Comparison of ENCODE assay signal across 33 cellular contexts in the genomic region with DNA sequence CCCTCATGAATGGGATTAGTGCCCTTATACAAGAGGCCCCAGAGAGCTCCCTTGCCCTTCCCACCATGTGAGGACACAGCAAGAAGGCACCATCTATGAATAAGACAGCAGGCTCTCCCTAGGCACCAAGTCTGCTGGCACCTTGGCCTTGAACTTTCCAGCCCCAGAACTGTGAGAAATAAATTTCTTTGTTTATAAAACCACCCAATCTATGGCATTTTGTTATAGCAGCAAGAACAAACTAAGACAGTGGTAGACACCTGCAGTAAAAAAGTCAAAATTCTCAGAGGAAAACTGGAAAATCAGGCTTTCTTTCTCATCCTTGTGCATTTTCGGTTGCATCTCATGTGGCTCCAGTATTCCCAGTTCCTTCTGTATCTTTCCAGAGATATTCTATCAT.
"Had no signal": no experiment of that assay in that cellular context is flagged by ENCODE, and none has a peak within 500 bp of the region (broad histone marks: within the 10 kb centered on the region; RNA-seq: fewer than 3 reads in every experiment).

No MANE protein-coding gene starts in this region.

- ATAC-seq: activated CD8-positive, alpha-beta T cell treated with anti-CD3 and anti-CD28 coated beads for 36 hours; activated naive CD4-positive, alpha-beta T cell treated with anti-CD3 and anti-CD28 coated beads, Interleukin-2, amount 50 U/mL, for 72 hours; activated T-cell treated with anti-CD3 and anti-CD28 coated beads, Interleukin-2, amount 50 U/mL, for 4 hours; activated T-cell treated with anti-CD3 and anti-CD28 coated beads, Interleukin-2, amount 50 U/mL, for 72 hours; activated T-helper 17 cell treated with anti-CD3 and anti-CD28 coated beads, Interleukin-2, amount 50 U/mL, for 72 hours; body of pancreas had no signal

- H3K4me1 ChIP-seq: adrenal gland, body of pancreas, breast epithelium had no signal

- H3K27me3 ChIP-seq: adrenal gland, body of pancreas, breast epithelium had no signal

- H3K4me3 ChIP-seq: adrenal gland, body of pancreas, breast epithelium had no signal

- H3K9me3 ChIP-seq: adrenal gland, body of pancreas, breast epithelium had no signal

- FAIRE-seq: astrocyte, TTC549 had no signal

- DNase-seq: activated B cell treated with CpG ODN at 0.5 μM for 24 hours; activated CD4-positive, alpha-beta memory T cell treated with anti-CD3 and anti-CD28 coated beads for 36 hours; activated CD4-positive, alpha-beta T cell treated with anti-CD3 and anti-CD28 coated beads for 4 hours; activated CD4-positive, alpha-beta T cell treated with anti-CD3 and anti-CD28 coated beads, Interleukin-2, amount 10 ng/mL, durations not matched to agents 24 days and 14 days; activated CD4-positive, alpha-beta T cell treated with anti-CD3 and anti-CD28 coated beads, Interleukin-2, amount 50 U/mL, for 1 hour; activated CD4-positive, alpha-beta T cell treated with anti-CD3 and anti-CD28 coated beads, Interleukin-2, amount 50 U/mL, for 4 hours; activated CD4-positive, CD25-positive, alpha-beta regulatory T cell treated with anti-CD3 and anti-CD28 coated beads, Interleukin-2, amount 50 U/mL, for 72 hours; activated CD8-positive, alpha-beta memory T cell treated with anti-CD3 and anti-CD28 coated beads, Interleukin-2, amount 50 U/mL, for 4 hours; activated CD8-positive, alpha-beta T cell treated with anti-CD3 and anti-CD28 coated beads for 36 hours; activated effector memory CD4-positive, alpha-beta T cell treated with anti-CD3 and anti-CD28 coated beads, Interleukin-2, amount 50 U/mL, for 16 hours; activated gamma-delta T cell treated with Interleukin-2 at 50 U/mL for 16 hours; activated naive CD4-positive, alpha-beta T cell; activated naive CD4-positive, alpha-beta T cell treated with anti-CD3 and anti-CD28 coated beads for 36 hours; activated naive CD4-positive, alpha-beta T cell treated with anti-CD3 and anti-CD28 coated beads, Interleukin-2, amount 50 U/mL, for 16 hours; activated naive CD8-positive, alpha-beta T cell treated with anti-CD3 and anti-CD28 coated beads for 36 hours; activated T-cell treated with anti-CD3 and anti-CD28 coated beads for 4 hours; activated T-cell treated with anti-CD3 and anti-CD28 coated beads, Interleukin-2, amount 50 U/mL, for 1 hour; activated T-cell treated with anti-CD3 and anti-CD28 coated beads, Interleukin-2, amount 50 U/mL, for 4 hours; activated T-cell treated with anti-CD3 and anti-CD28 coated beads, Interleukin-2, amount 50 U/mL, for 72 hours; adrenal gland; amniotic stem cell; body of pancreas; brain microvascular endothelial cell; cerebellar nuclear complex; T-helper 1 cell; T-helper 2 cell; T-helper 9 cell had no signal

- H3K27ac ChIP-seq: adrenal gland, body of pancreas, brain microvascular endothelial cell, breast epithelium, VCaP had no signal

- H3K36me3 ChIP-seq: adrenal gland, brain microvascular endothelial cell, breast epithelium had no signal
